Comparison of ENCODE assay signal across 8 cellular contexts in the genomic region with DNA sequence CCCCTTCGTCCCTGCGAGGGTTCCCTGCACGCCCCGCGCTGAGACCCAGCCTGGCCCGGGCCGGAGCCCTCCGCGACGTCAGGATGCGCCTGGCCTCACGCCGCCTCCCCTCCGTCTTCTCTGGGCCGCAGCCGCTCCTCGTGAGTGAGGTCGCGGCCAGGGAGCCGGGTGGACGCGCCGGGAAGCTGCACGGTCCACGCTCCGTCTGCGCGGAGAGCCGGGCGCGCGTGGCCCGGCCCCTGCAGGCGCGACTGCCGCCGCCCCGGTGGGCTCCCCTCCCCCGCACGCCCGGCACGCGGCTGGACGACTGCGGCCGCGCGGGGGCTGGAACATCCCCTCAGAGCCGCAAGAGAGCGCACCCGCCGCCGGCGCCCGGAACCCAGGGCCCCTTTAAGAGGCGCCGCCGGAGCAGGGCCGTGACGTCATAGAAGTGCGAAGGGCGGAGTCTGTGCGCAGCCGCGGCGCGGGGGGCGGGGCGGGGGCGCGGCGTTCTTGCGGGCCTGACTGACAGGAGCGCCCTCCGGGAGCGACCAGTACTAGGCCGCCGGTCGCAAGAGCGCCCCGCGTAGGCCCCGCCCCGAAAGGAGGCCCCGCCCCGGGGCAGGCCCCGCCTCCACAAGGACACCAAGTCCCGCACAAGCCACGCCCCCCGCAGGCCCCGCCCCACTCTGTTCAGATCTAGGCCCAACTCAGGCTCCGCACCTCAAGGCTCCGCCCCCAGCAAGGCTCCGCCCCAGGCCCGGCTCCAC. TPM values are rescaled to one million over a fixed set of nuclear protein-coding genes. Genes with fewer than 3 reads are reported as not detected.
DNase-seq lines count a peak whose midpoint lies in the region; ATAC-seq, FAIRE-seq and TF ChIP-seq lines count a peak whose summit lies in the region.

No MANE protein-coding gene starts in this region.

- peaks cover 16% of the 10 kb centered on the region for H3K27me3 Mint-ChIP-seq in T-helper 17 cell

- H3K36me3 Mint-ChIP-seq in T-helper 17 cell (ENCODE audit: low read depth) = no peaks in the 10 kb centered on the region

- peak overlapping the region; percentile 65 for H3K27ac ChIP-seq in right cardiac atrium (ENCODE audit: low read length)
- H3K27ac ChIP-seq in vagina = peak overlapping the region; percentile 91

- no peak overlapping the region for H3K27ac Mint-ChIP-seq in T-helper 17 cell

- H3K9me3 ChIP-seq in T-helper 17 cell (ENCODE audit: control insufficient read depth, low read length, poor library complexity, severe bottlenecking) = no peaks in the 10 kb centered on the region
- H3K9me3 ChIP-seq in right cardiac atrium (ENCODE audit: control insufficient read depth, low read length) = no peaks in the 10 kb centered on the region
- H3K9me3 ChIP-seq in vagina = no peaks in the 10 kb centered on the region

- DNase-seq in GM12892 (ENCODE audit: insufficient read length) (peak; percentile 92), NCI-H1417 treated with DMSO at 0.1 percent for 48 hours (lab: John Stamatoyannopoulos, UW) (peak; percentile 87), T-helper 17 cell (peak; percentile 100), anterior cingulate cortex (lab: John Stamatoyannopoulos, UW) (peak; percentile 98 to 100 (median 100)), right cardiac atrium (peak; percentile 100), putamen (ENCODE audit: low spot score) (peak; percentile 100), vagina (ENCODE audit: extremely low spot score in 2 of 2) (peak in 1 of 2 donors; percentile 100)

- peak overlapping the region; percentile 77 for H3K4me3 Mint-ChIP-seq in T-helper 17 cell

- intact Hi-C loops in right cardiac atrium (cut with DNase I) (loop anchor here in 3 of 4 donors (2.0 to 10.0 kb wide), 5 partner anchors 18 to 80 kb away; no protein-coding TSS in a partner anchor), vagina (cut with DNase I) (loop anchor here (5.0 kb wide), 1 partner anchor 95 kb away; no protein-coding TSS in a partner anchor)

- H3K4me1 ChIP-seq in right cardiac atrium (ENCODE audit: control insufficient read depth, insufficient read depth, low read length) = peaks cover 13% of the 10 kb centered on the region
- H3K4me1 ChIP-seq in vagina = peaks cover 64% of the 10 kb centered on the region

- peak; percentile 99 for FAIRE-seq in GM12892 (lab: Jason Lieb, UNC)

- ATAC-seq in HG02840 (IDR thresholded peaks at IDR 0.05; ENCODE audit: low FRiP score, unreplicated experiment) (peak; percentile 88), T-helper 17 cell (peak; percentile 89), right cardiac atrium (peak; percentile 96 to 97)

- peak in 1 of 3 experiments; percentile 3 for TF ChIP-seq CTCF in vagina (IDR thresholded peaks at IDR 0.05)

- H3K4me3 ChIP-seq in right cardiac atrium (ENCODE audit: low read length) (peak overlapping the region; percentile 38), vagina (peak overlapping the region; percentile 64 to 93)

- H3K4me1 Mint-ChIP-seq in T-helper 17 cell = peaks cover 42% of the 10 kb centered on the region

- TF ChIP-seq POLR2A in GM12892 (IDR thresholded peaks at IDR 0.05; ENCODE audit: low read depth, low read length) (peak; percentile 57; the same call in 1 of the 2 replicates), vagina (IDR thresholded peaks at IDR 0.05) (peak in 1 of 2 donors; percentile 91)

- H3K27me3 ChIP-seq in right cardiac atrium (ENCODE audit: control insufficient read depth, insufficient read depth) (no peaks in the 10 kb centered on the region), vagina (no peaks in the 10 kb centered on the region)

- H3K36me3 ChIP-seq in vagina = no peaks in the 10 kb centered on the region

- under 1% methylated on average over 95 of the region's 95 CpGs for WGBS in right cardiac atrium

RNA-seq across cellular contexts. Expression of a gene that starts 0.4 kb away (rescaled TPM):
- 3.6 TPM for polyA plus RNA-seq in GM12892 (2012; ENCODE audit: missing spikeins)
- total RNA-seq in T-helper 17 cell (10 to 100 TPM; 17.6 to 24.7 TPM), right cardiac atrium (100 to 1,000 TPM in 2 of 4 donors, 10 to 100 TPM in 2; 92.0 to 116 (median 99.2) TPM), vagina (24.3 TPM)
- polyA plus RNA-seq in right cardiac atrium = 60.0 TPM
